28 cellular contexts compared by ENCODE assay signal in the genomic region with DNA sequence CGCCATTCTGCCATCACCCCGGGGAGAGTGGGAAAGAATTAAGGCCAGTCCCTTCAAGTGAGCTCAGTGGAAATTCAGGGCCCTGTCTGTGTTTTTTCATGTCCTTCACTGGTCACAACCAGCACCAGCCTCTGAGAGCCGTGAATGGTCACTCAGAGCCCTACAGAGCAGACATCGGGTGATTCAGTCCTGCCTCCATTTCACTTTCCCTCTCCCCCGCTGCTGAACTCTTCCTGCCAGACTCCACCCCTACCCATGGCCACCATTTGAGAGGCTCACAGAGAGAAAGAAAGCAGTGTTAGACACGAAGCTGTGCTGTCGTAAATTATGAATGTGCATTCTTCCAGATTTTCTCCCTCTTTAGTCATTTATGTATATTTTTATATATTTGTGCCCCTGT. TPM values are rescaled to one million over a fixed set of nuclear protein-coding genes. Genes with fewer than 3 reads are reported as not detected.
DNase-seq lines count a peak whose midpoint lies in the region; TF ChIP-seq lines count a peak whose summit lies in the region.
"Had no signal": no experiment of that assay in that cellular context is flagged by ENCODE, and none has a peak within 500 bp of the region (broad histone marks: within the 10 kb centered on the region; RNA-seq: fewer than 3 reads in every experiment).

No MANE protein-coding gene starts in this region.

- no peak for TF ChIP-seq POLR2A in adrenal gland (IDR thresholded peaks at IDR 0.05)

- no peak overlapping the region for H2BK120ac ChIP-seq in mesenchymal stem cell (ENCODE audit: low read depth, low read length)

- no peaks in the 10 kb centered on the region for H3K79me1 ChIP-seq in mesenchymal stem cell (replicated peaks; ENCODE audit: low read length, poor library complexity, severe bottlenecking)

- no peak overlapping the region for H2BK12ac ChIP-seq in mesenchymal stem cell (ENCODE audit: low read length in 2 of 2)

- peaks cover 2 to 7% (median 6%) of the 10 kb centered on the region in 3 donors for H3K27me3 Mint-ChIP-seq in CD14-positive monocyte (ENCODE audit: low read depth in 3 of 3)

- no peak overlapping the region for H2AK5ac ChIP-seq in mesenchymal stem cell (ENCODE audit: low read length, severe bottlenecking)

- H2AFZ ChIP-seq in GM23248: peak overlapping the region; percentile 50
- H2AFZ ChIP-seq in mesenchymal stem cell (ENCODE audit: low read depth, low read length): no peak overlapping the region

- no peak overlapping the region for H3K4me3 ChIP-seq in GM23248
- H3K4me3 ChIP-seq in adrenal gland: no peak overlapping the region
- no peak overlapping the region for H3K4me3 ChIP-seq in mesenchymal stem cell (ENCODE audit: insufficient read depth in 1 of 2, low read depth in 1 of 2, low read length in 2 of 2)
- H3K4me3 ChIP-seq in SJCRH30: no peak overlapping the region
- H3K4me3 ChIP-seq: right lobe of liver had no signal

- no peaks in the 10 kb centered on the region for H3K9me2 ChIP-seq in GM23248 (ENCODE audit: insufficient read depth)

- H3K9ac ChIP-seq in GM23248 (no peak overlapping the region), mesenchymal stem cell (ENCODE audit: low read length) (peak overlapping the region; percentile 77)
- H3K9ac ChIP-seq: KMS-11 had no signal

- no peak overlapping the region for H2BK5ac ChIP-seq in mesenchymal stem cell (ENCODE audit: low read depth, low read length, poor library complexity, severe bottlenecking)

- H3K79me2 ChIP-seq in GM23248 (ENCODE audit: insufficient read depth): no peaks in the 10 kb centered on the region

- H3K4me1 ChIP-seq in GM23248 (ENCODE audit: insufficient read depth): no peaks in the 10 kb centered on the region
- no peaks in the 10 kb centered on the region for H3K4me1 ChIP-seq in adrenal gland (replicated peaks in 1 of 2)
- H3K4me1 ChIP-seq in mesenchymal stem cell (ENCODE audit: control insufficient read depth, insufficient read depth, low read depth, low read length): peaks cover 2% of the 10 kb centered on the region
- H3K4me1 ChIP-seq in SJCRH30: no peaks in the 10 kb centered on the region
- H3K4me1 ChIP-seq: right lobe of liver had no signal

- 25 to 34% methylated on average over 7 of the region's 7 CpGs for WGBS in GM23248 (ENCODE audit: low coverage in 1 of 2, low lambda C conversion rate in 2 of 2, missing lambda C conversion rate in 2 of 2), 2 experiments
- 38 to 61% (median 43%) methylated on average over 7 of the region's 7 CpGs for WGBS in adrenal gland, 4 donors
- WGBS in mesenchymal stem cell: 75% methylated on average over 5 of the region's 7 CpGs

- no peaks in the 10 kb centered on the region for H3K36me3 Mint-ChIP-seq in CD14-positive monocyte

- H3F3A ChIP-seq in GM23248 (ENCODE audit: insufficient read depth): no peaks in the 10 kb centered on the region

- H3K27me3 ChIP-seq in GM23248 (replicated peaks; ENCODE audit: insufficient read depth) (peaks cover 1% of the 10 kb centered on the region; the same call in 1 of the 2 replicates), adrenal gland (no peaks in the 10 kb centered on the region), mesenchymal stem cell (ENCODE audit: control insufficient read depth in 1 of 2, insufficient read depth in 1 of 2, low read length in 2 of 2) (peaks cover 7 to 20% of the 10 kb centered on the region in 2 experiments), SJCRH30 (peaks cover 35% of the 10 kb centered on the region)
- H3K27me3 ChIP-seq: right lobe of liver had no signal

- H3K27ac Mint-ChIP-seq in CD14-positive monocyte: no peak overlapping the region
- H3K27ac Mint-ChIP-seq: activated naive CD8-positive, alpha-beta T cell treated with anti-CD3 and anti-CD28 coated beads, Interleukin-2, amount 50 U/mL, for 24 hours; CD4-positive, alpha-beta T cell; T-helper 2 cell treated with Interferon-gamma antibody and Interleukin-4, amounts not matched to agents 5 μg/mL and 100 μg/mL, for 36 hours had no signal

- H3K18ac ChIP-seq in mesenchymal stem cell (ENCODE audit: low read depth in 1 of 2, low read length in 2 of 2): no peak overlapping the region

- no peak overlapping the region for H3K23ac ChIP-seq in mesenchymal stem cell (ENCODE audit: low read length in 2 of 2)

- H3K4me1 Mint-ChIP-seq in CD14-positive monocyte: no peaks in the 10 kb centered on the region
- H3K4me1 Mint-ChIP-seq: activated naive CD8-positive, alpha-beta T cell treated with anti-CD3 and anti-CD28 coated beads, Interleukin-2, amount 50 U/mL, for 24 hours had no signal

- no peak overlapping the region for H3K4ac ChIP-seq in mesenchymal stem cell (ENCODE audit: low read depth in 1 of 2, low read length in 2 of 2)

- TF ChIP-seq CTCF in adrenal gland (IDR thresholded peaks at IDR 0.05) (no peak), CD14-positive monocyte (IDR thresholded peaks at IDR 0.05) (no peak)

- H4K8ac ChIP-seq in mesenchymal stem cell (ENCODE audit: low read length): no peak overlapping the region

- no peak overlapping the region for H2BK15ac ChIP-seq in mesenchymal stem cell (ENCODE audit: low read depth, poor library complexity, severe bottlenecking)

- H3K36me3 ChIP-seq in GM23248 (ENCODE audit: low read depth) (no peaks in the 10 kb centered on the region), adrenal gland (replicated peaks in 1 of 2) (no peaks in the 10 kb centered on the region), mesenchymal stem cell (ENCODE audit: control insufficient read depth in 1 of 2, insufficient read depth in 2 of 2, low read depth in 1 of 2, low read length in 2 of 2) (no peaks in the 10 kb centered on the region), SJCRH30 (no peaks in the 10 kb centered on the region)
- H3K36me3 ChIP-seq: neutrophil, right lobe of liver had no signal

- H3K4me3 Mint-ChIP-seq in CD14-positive monocyte: no peak overlapping the region
- H3K4me3 Mint-ChIP-seq: activated naive CD8-positive, alpha-beta T cell treated with anti-CD3 and anti-CD28 coated beads, Interleukin-2, amount 50 U/mL, for 24 hours; CD4-positive, alpha-beta T cell; T-helper 2 cell treated with Interferon-gamma antibody and Interleukin-4, amounts not matched to agents 5 μg/mL and 100 μg/mL, for 36 hours had no signal

- H3K4me2 ChIP-seq in GM23248 (ENCODE audit: unreplicated experiment): no peak overlapping the region
- no peak overlapping the region for H3K4me2 ChIP-seq in mesenchymal stem cell (ENCODE audit: low read length, poor library complexity, severe bottlenecking)
- H3K4me2 ChIP-seq: KMS-11 had no signal

- no peak overlapping the region for H3K14ac ChIP-seq in mesenchymal stem cell (ENCODE audit: low read length in 2 of 2)

- H3K9me3 Mint-ChIP-seq in CD14-positive monocyte: no peaks in the 10 kb centered on the region
- H3K9me3 Mint-ChIP-seq: activated naive CD8-positive, alpha-beta T cell treated with anti-CD3 and anti-CD28 coated beads, Interleukin-2, amount 50 U/mL, for 24 hours; CD4-positive, alpha-beta T cell; T-helper 2 cell treated with Interferon-gamma antibody and Interleukin-4, amounts not matched to agents 5 μg/mL and 100 μg/mL, for 36 hours had no signal

- H4K91ac ChIP-seq in mesenchymal stem cell (ENCODE audit: low read length): no peak overlapping the region

- peak; percentile 44 for DNase-seq in A172 (ENCODE audit: low spot score)
- DNase-seq in GM23248: peak; percentile 39
- DNase-seq in adrenal gland: peak in 6 of 7 donors; percentile 26 to 57 (median 46)
- DNase-seq in mesenchymal stem cell: no peak
- DNase-seq in CD14-positive monocyte (ENCODE audit: low spot score): no peak
- no peak for DNase-seq in NCI-H1436 (lab: John Stamatoyannopoulos, UW)
- no peak for DNase-seq in DMS 273 (lab: John Stamatoyannopoulos, UW; ENCODE audit: unreplicated experiment)
- DNase-seq in SJCRH30: no peak
- DNase-seq: activated CD4-positive, CD25-positive, alpha-beta regulatory T cell treated with anti-CD3 and anti-CD28 coated beads, Interleukin-2, amount 50 U/mL, for 72 hours; activated naive CD8-positive, alpha-beta T cell treated with anti-CD3 and anti-CD28 coated beads, Interleukin-2, amount 50 U/mL, for 24 hours; caudate nucleus; CD4-positive, alpha-beta T cell; DMS79; effector CD4-positive, alpha-beta T cell; H7; NCI-H1105; NCI-H526 treated with DMSO at 0.1 percent for 48 hours; stimulated activated naive CD4-positive, alpha-beta T cell had no signal

- no peaks in the 10 kb centered on the region for H3K9me3 ChIP-seq in GM23248 (ENCODE audit: low read depth)
- H3K9me3 ChIP-seq in adrenal gland (replicated peaks in 1 of 3): no peaks in the 10 kb centered on the region
- H3K9me3 ChIP-seq in mesenchymal stem cell (ENCODE audit: control insufficient read depth, low read length): no peaks in the 10 kb centered on the region
- H3K9me3 ChIP-seq in SJCRH30 (replicated peaks): no peaks in the 10 kb centered on the region
- H3K9me3 ChIP-seq: neutrophil, right lobe of liver had no signal

- intact Hi-C loops in adrenal gland (cut with DNase I) (no loop called here), CD14-positive monocyte (cut with micrococcal nuclease) (no loop called here)

- H3K27ac ChIP-seq in GM23248 (no peak overlapping the region), adrenal gland (peak overlapping the region in 3 of 5 donors; percentile 3 to 40 (median 32)), mesenchymal stem cell (ENCODE audit: low read length, poor library complexity, severe bottlenecking) (no peak overlapping the region), SJCRH30 (no peak overlapping the region)
- H3K27ac ChIP-seq: KMS-11, neutrophil, right lobe of liver had no signal

- H4K20me1 ChIP-seq in GM23248 (ENCODE audit: insufficient read depth): no peaks in the 10 kb centered on the region

- in situ Hi-C loops in GM23248 (cut with MboI): no loop called here

RNA-seq across cellular contexts. Expression of gene R3HDML, which starts 5.4 kb away (rescaled TPM):
- total RNA-seq in A172 (2014; rRNA removed; shearing (Covaris generic)): not detected in 2 replicates
- not detected in 2 replicates for total RNA-seq in GM23248 (2014; rRNA removed; shearing (Covaris generic))
- not detected in 2 replicates for polyA plus RNA-seq in GM23248 (2016; fragmentation: Nextera tagmentation; extraction: Ambion mirVana)
- total RNA-seq in adrenal gland: not detected
- not detected for polyA plus RNA-seq in adrenal gland
- not detected for polyA plus RNA-seq in mesenchymal stem cell (2013, experiment 1 of 2)
- not detected for polyA plus RNA-seq in mesenchymal stem cell (2013, experiment 2 of 2)
- not detected for polyA plus RNA-seq in CD14-positive monocyte
- not detected in 2 replicates for total RNA-seq in SJCRH30 (2014; rRNA removed; shearing (Covaris generic))
- total RNA-seq: activated CD8-positive, alpha-beta memory T cell treated with anti-CD3 and anti-CD28 coated beads for 36 hours; CD4-positive, alpha-beta T cell; esophagus mucosa; H7; mesenteric fat pad; right lobe of liver; SK-MEL-5; ureter had no signal
- polyA plus RNA-seq: keratinocyte had no signal

RNA-seq across cellular contexts. Expression of gene HNF4A, which starts 13.3 kb away (rescaled TPM):
- total RNA-seq in A172 (2014; rRNA removed; shearing (Covaris generic)): not detected in 2 replicates
- not detected in 2 replicates for total RNA-seq in GM23248 (2014; rRNA removed; shearing (Covaris generic))
- not detected in 2 replicates for polyA plus RNA-seq in GM23248 (2016; fragmentation: Nextera tagmentation; extraction: Ambion mirVana)
- under 1 TPM in 6 of 8 donors, not detected in 2; 0.06 to 0.41 (median 0.13) TPM for total RNA-seq in adrenal gland
- under 1 TPM; 0.07 to 0.77 (median 0.08) TPM for polyA plus RNA-seq in adrenal gland
- polyA plus RNA-seq in mesenchymal stem cell (2013, experiment 1 of 2): not detected
- polyA plus RNA-seq in mesenchymal stem cell (2013, experiment 2 of 2): not detected
- not detected for polyA plus RNA-seq in CD14-positive monocyte
- not detected in 2 replicates for total RNA-seq in SJCRH30 (2014; rRNA removed; shearing (Covaris generic))
- total RNA-seq: activated CD8-positive, alpha-beta memory T cell treated with anti-CD3 and anti-CD28 coated beads for 36 hours; CD4-positive, alpha-beta T cell; esophagus mucosa; ureter had no signal
- polyA plus RNA-seq: keratinocyte had no signal

RNA-seq across cellular contexts. Expression of gene FITM2, which starts 31.2 kb away (rescaled TPM):
- 11.8 and 12.9 TPM in 2 replicates for total RNA-seq in A172 (2014; rRNA removed; shearing (Covaris generic))
- 8.9 and 9.9 TPM in 2 replicates for total RNA-seq in GM23248 (2014; rRNA removed; shearing (Covaris generic))
- polyA plus RNA-seq in GM23248 (2016; fragmentation: Nextera tagmentation; extraction: Ambion mirVana): 6.5 and 7.1 TPM in 2 replicates
- total RNA-seq in adrenal gland: 10 to 100 TPM; 14.5 to 33.4 (median 18.5) TPM
- polyA plus RNA-seq in adrenal gland: 10 to 100 TPM in 1 of 3 donors, 1 to 10 TPM in 2; 2.7 to 28.8 (median 4.3) TPM
- polyA plus RNA-seq in mesenchymal stem cell (2013, experiment 1 of 2): 4.0 TPM
- polyA plus RNA-seq in mesenchymal stem cell (2013, experiment 2 of 2): 4.0 TPM
- polyA plus RNA-seq in CD14-positive monocyte: under 1 TPM; 0.32 to 0.69 TPM
- total RNA-seq in SJCRH30 (2014; rRNA removed; shearing (Covaris generic)): 5.7 and 5.8 TPM in 2 replicates

Comparison
In these comparisons a context has a peak if more than half of its experiments do, and no peak if none do; other contexts are left out.
1. DNase-seq: peak in A172 (single experiment), GM23248 (single experiment) and adrenal gland (6 of 7); none in mesenchymal stem cell (single experiment), CD14-positive monocyte (single experiment), NCI-H1436 (single experiment), DMS 273 (single experiment) and SJCRH30 (0 of 2).
2. H3K27ac ChIP-seq: peak in adrenal gland (3 of 5); none in GM23248 (single experiment), mesenchymal stem cell (single experiment) and SJCRH30 (single experiment).